Comparison of ENCODE assay signal across 24 cellular contexts in genomic region chr4:65671402-65671801, GRCh38. TPM values are rescaled to one million over a fixed set of nuclear protein-coding genes. Genes with fewer than 3 reads are reported as not detected.
A peak's percentile ranks its signal among the peaks of the same experiment; 100 is the strongest.
DNase-seq lines count a peak whose midpoint lies in the region; ATAC-seq and TF ChIP-seq lines count a peak whose summit lies in the region.
"Had no signal": no experiment of that assay in that cellular context is flagged by ENCODE, and none has a peak within 500 bp of the region (broad histone marks: within the 10 kb centered on the region; RNA-seq: fewer than 3 reads in every experiment).

No MANE protein-coding gene starts in this region.

- H3K27ac Mint-ChIP-seq in GM23338: no peak overlapping the region
- H3K27ac Mint-ChIP-seq in activated CD4-positive, alpha-beta T cell treated with anti-CD3 and anti-CD28 coated beads for 36 hours: no peak overlapping the region
- H3K27ac Mint-ChIP-seq: activated CD8-positive, alpha-beta T cell treated with anti-CD3 and anti-CD28 coated beads, Interleukin-2, amount 10 ng/mL, durations not matched to agents 7 days and 5 days; activated naive CD4-positive, alpha-beta T cell treated with anti-CD3 and anti-CD28 coated beads, Interleukin-2, amount 50 U/mL, for 72 hours; activated T-helper 2 cell treated with anti-CD3 and anti-CD28 coated beads, Interferon-gamma antibody, Interleukin-2, Interleukin-4, amounts not matched to agents 10 μg/mL and 5 μg/mL and 100 μg/mL, durations not matched to agents 14 hours and 24 hours and 36 hours; naive B cell; T-helper 17 cell had no signal

- H3K36me3 ChIP-seq in GM23338 (ENCODE audit: insufficient read depth) (no peaks in the 10 kb centered on the region), PC-3 (ENCODE audit: low read depth, low read length) (no peaks in the 10 kb centered on the region), osteoblast (ENCODE audit: insufficient read depth, low read length) (no peaks in the 10 kb centered on the region)
- H3K36me3 ChIP-seq: BLaER1 treated with 17β-estradiol and CSF1 and Interleukin-3, amounts not matched to agents 10 nM and 100 nM; pancreas had no signal

- ATAC-seq in GM23338: no peak
- ATAC-seq in PC-3: no peak
- ATAC-seq in HG03439 (IDR thresholded peaks at IDR 0.05; ENCODE audit: unreplicated experiment): no peak
- ATAC-seq in activated CD4-positive, alpha-beta T cell treated with anti-CD3 and anti-CD28 coated beads for 36 hours: no peak
- no peak for ATAC-seq in GM18861 (IDR thresholded peaks at IDR 0.05; ENCODE audit: unreplicated experiment)
- ATAC-seq: activated CD8-positive, alpha-beta T cell treated with anti-CD3 and anti-CD28 coated beads, Interleukin-2, amount 10 ng/mL, durations not matched to agents 7 days and 5 days; activated naive CD4-positive, alpha-beta T cell treated with anti-CD3 and anti-CD28 coated beads, Interleukin-2, amount 50 U/mL, for 72 hours; T-helper 17 cell had no signal

- H3K4me1 ChIP-seq in GM23338 (ENCODE audit: insufficient read depth) (peaks cover 28% of the 10 kb centered on the region), PC-3 (ENCODE audit: insufficient read depth, low read length) (peaks cover 35% of the 10 kb centered on the region), osteoblast (ENCODE audit: insufficient read depth, low read length) (peaks cover 22% of the 10 kb centered on the region)
- H3K4me1 ChIP-seq: BLaER1 treated with 17β-estradiol and CSF1 and Interleukin-3, amounts not matched to agents 10 nM and 100 nM had no signal

- H3K4me2 ChIP-seq in GM23338 (peak overlapping the region; percentile 91), PC-3 (ENCODE audit: low read length) (peak overlapping the region; percentile 95), osteoblast (ENCODE audit: insufficient read depth, low read length) (peak overlapping the region; percentile 93)
- H3K4me2 ChIP-seq: BLaER1 treated with 17β-estradiol and CSF1 and Interleukin-3, amounts not matched to agents 10 nM and 100 nM had no signal

- peaks cover 5% of the 10 kb centered on the region; the same call in 1 of the 2 replicates for H4K20me1 ChIP-seq in GM23338 (replicated peaks; ENCODE audit: insufficient read depth)
- no peaks in the 10 kb centered on the region for H4K20me1 ChIP-seq in PC-3 (ENCODE audit: low read length)
- no peaks in the 10 kb centered on the region for H4K20me1 ChIP-seq in osteoblast (ENCODE audit: insufficient read depth, low read length)
- H4K20me1 ChIP-seq: BLaER1 treated with 17β-estradiol and CSF1 and Interleukin-3, amounts not matched to agents 10 nM and 100 nM had no signal

- POLR2A ChIA-PET in PC-3 (lab: Charles Lee; ENCODE audit: unreplicated experiment): no interaction called here
- POLR2A ChIA-PET in activated CD4-positive, alpha-beta T cell treated with anti-CD3 and anti-CD28 coated beads for 36 hours (lab: Charles Lee): no interaction called here

- H3K9ac ChIP-seq in PC-3 (ENCODE audit: low read length): no peak overlapping the region
- H3K9ac ChIP-seq: BLaER1 treated with 17β-estradiol and CSF1 and Interleukin-3, amounts not matched to agents 10 nM and 100 nM had no signal

- H3K4me3 ChIP-seq in GM23338: peak overlapping the region; percentile 65
- peak overlapping the region; percentile 70 for H3K4me3 ChIP-seq in PC-3 (ENCODE audit: low read length)
- H3K4me3 ChIP-seq in fibroblast of the aortic adventitia (ENCODE audit: low read depth, low read length): peak overlapping the region; percentile 80
- H3K4me3 ChIP-seq in osteoblast (ENCODE audit: insufficient read depth, low read length): no peak overlapping the region
- H3K4me3 ChIP-seq: BLaER1 treated with 17β-estradiol and CSF1 and Interleukin-3, amounts not matched to agents 10 nM and 100 nM had no signal

- H3F3A ChIP-seq in GM23338 (replicated peaks; ENCODE audit: low read depth): peaks cover 3% of the 10 kb centered on the region; the same call in 1 of the 2 replicates
- no peaks in the 10 kb centered on the region for H3F3A ChIP-seq in PC-3 (ENCODE audit: low read length, unreplicated experiment)

- H3K9me3 ChIP-seq in PC-3 (ENCODE audit: low read length) (no peaks in the 10 kb centered on the region), osteoblast (ENCODE audit: low read depth, low read length) (no peaks in the 10 kb centered on the region)
- H3K9me3 ChIP-seq: pancreas had no signal

- H3K79me2 ChIP-seq in GM23338 (replicated peaks; ENCODE audit: insufficient read depth): no peaks in the 10 kb centered on the region
- H3K79me2 ChIP-seq in PC-3 (ENCODE audit: low read length): no peaks in the 10 kb centered on the region
- H3K79me2 ChIP-seq in osteoblast (ENCODE audit: insufficient read depth, low read length): peaks cover 19% of the 10 kb centered on the region

- no peak overlapping the region for H2AFZ ChIP-seq in GM23338
- no peak overlapping the region for H2AFZ ChIP-seq in PC-3 (ENCODE audit: low read length)
- no peak overlapping the region for H2AFZ ChIP-seq in osteoblast (ENCODE audit: low read length)

- TF ChIP-seq CTCF in GM23338 (conservative IDR thresholded peaks at IDR 0.05; ENCODE audit: low read depth in 2 of 2): no peak
- TF ChIP-seq CTCF in PC-3 (conservative IDR thresholded peaks at IDR 0.05; ENCODE audit: low read depth, low read length): no peak
- TF ChIP-seq CTCF in fibroblast of the aortic adventitia (IDR thresholded peaks at IDR 0.05; ENCODE audit: insufficient read depth, low read length): no peak
- TF ChIP-seq CTCF in osteoblast (IDR thresholded peaks at IDR 0.05; ENCODE audit: extremely low read depth, low read depth, low read length): no peak

- peak overlapping the region; percentile 76; the same call in 2 of the 3 replicates for H3K4me3 Mint-ChIP-seq in GM23338
- no peak overlapping the region for H3K4me3 Mint-ChIP-seq in activated CD4-positive, alpha-beta T cell treated with anti-CD3 and anti-CD28 coated beads for 36 hours
- H3K4me3 Mint-ChIP-seq: activated CD8-positive, alpha-beta T cell treated with anti-CD3 and anti-CD28 coated beads, Interleukin-2, amount 10 ng/mL, durations not matched to agents 7 days and 5 days; naive B cell; T-helper 17 cell had no signal

- H3K9me2 ChIP-seq in GM23338 (ENCODE audit: insufficient read depth): no peaks in the 10 kb centered on the region
- H3K9me2 ChIP-seq in PC-3 (replicated peaks; ENCODE audit: low read length): no peaks in the 10 kb centered on the region

- intact Hi-C loops in PC-3 (cut with micrococcal nuclease): loop anchor here (1.0 to 5.0 kb wide), 7 partner anchors 10 to 426 kb away; no protein-coding TSS in a partner anchor
- intact Hi-C loops in activated CD4-positive, alpha-beta T cell treated with anti-CD3 and anti-CD28 coated beads for 36 hours (cut with DNase I, micrococcal nuclease): no loop called here

- no peaks in the 10 kb centered on the region for H3K9me3 Mint-ChIP-seq in GM23338
- peaks cover 4% of the 10 kb centered on the region for H3K9me3 Mint-ChIP-seq in activated CD4-positive, alpha-beta T cell treated with anti-CD3 and anti-CD28 coated beads for 36 hours (ENCODE audit: low read depth)
- H3K9me3 Mint-ChIP-seq: activated T-helper 2 cell treated with anti-CD3 and anti-CD28 coated beads, Interferon-gamma antibody, Interleukin-2, Interleukin-4, amounts not matched to agents 10 μg/mL and 5 μg/mL and 100 μg/mL, durations not matched to agents 14 hours and 24 hours and 36 hours had no signal

- H3K27me3 ChIP-seq in GM23338 (ENCODE audit: insufficient read depth): peaks cover 80% of the 10 kb centered on the region
- peaks cover 21% of the 10 kb centered on the region for H3K27me3 ChIP-seq in PC-3 (ENCODE audit: low read length)
- peaks cover 20% of the 10 kb centered on the region for H3K27me3 ChIP-seq in osteoblast (ENCODE audit: insufficient read depth, low read length)
- H3K27me3 ChIP-seq: BLaER1 treated with 17β-estradiol and CSF1 and Interleukin-3, amounts not matched to agents 10 nM and 100 nM had no signal

- peaks cover 62% of the 10 kb centered on the region for H3K27me3 Mint-ChIP-seq in GM23338 (ENCODE audit: insufficient read depth, low read depth, poor library complexity)
- H3K27me3 Mint-ChIP-seq in activated CD4-positive, alpha-beta T cell treated with anti-CD3 and anti-CD28 coated beads for 36 hours: peaks cover 35% of the 10 kb centered on the region

- H3K36me3 Mint-ChIP-seq in GM23338 (ENCODE audit: low read depth): no peaks in the 10 kb centered on the region; the same call in 2 of the 3 replicates
- no peaks in the 10 kb centered on the region for H3K36me3 Mint-ChIP-seq in activated CD4-positive, alpha-beta T cell treated with anti-CD3 and anti-CD28 coated beads for 36 hours (ENCODE audit: low read depth)

- BruUV-seq in PC-3 (replicated peaks; lab: Mats Ljungman, UMichigan): no TSS peak

- peaks cover 22% of the 10 kb centered on the region for H3K4me1 Mint-ChIP-seq in GM23338
- peaks cover 8% of the 10 kb centered on the region for H3K4me1 Mint-ChIP-seq in activated CD4-positive, alpha-beta T cell treated with anti-CD3 and anti-CD28 coated beads for 36 hours

- CTCF ChIA-PET in PC-3 (lab: Charles Lee): interaction anchor here (0.6 to 1.7 kb wide), 2 partner anchors 157 to 259 kb away, joined by 4 to 9 read pairs; no protein-coding TSS in a partner anchor
- CTCF ChIA-PET in activated CD4-positive, alpha-beta T cell treated with anti-CD3 and anti-CD28 coated beads for 36 hours (lab: Charles Lee): no interaction called here

- DNase-seq in GM23338 (ENCODE audit: low spot score): no peak
- peak; percentile 45 for DNase-seq in PC-3
- DNase-seq in fibroblast of the aortic adventitia (ENCODE audit: low read depth): no peak
- no peak for DNase-seq in osteoblast (ENCODE audit: insufficient read length, low spot score, missing footprints)
- DNase-seq in activated CD4-positive, alpha-beta T cell treated with anti-CD3 and anti-CD28 coated beads for 36 hours: no peak
- DNase-seq in NCI-H524 (lab: John Stamatoyannopoulos, UW): no peak
- DNase-seq: activated CD4-positive, CD25-positive, alpha-beta regulatory T cell treated with anti-CD3 and anti-CD28 coated beads, Interleukin-2, amount 50 U/mL, for 72 hours; activated CD8-positive, alpha-beta T cell treated with anti-CD3 and anti-CD28 coated beads, Interleukin-2, amount 10 ng/mL, durations not matched to agents 7 days and 5 days; DMS79 treated with DMSO at 0.1 percent for 48 hours; islet precursor cell; left ventricle myocardium superior; naive B cell; NCI-H2029; stimulated activated CD4-positive, alpha-beta T cell treated with anti-CD3 and anti-CD28 coated beads, Interleukin-2, amount 100 ng/mL, for 48 hours; T-helper 17 cell; trophoblast cell had no signal

- H3K27ac ChIP-seq in GM23338 (ENCODE audit: low read depth) (no peak overlapping the region), PC-3 (ENCODE audit: low read length) (no peak overlapping the region), osteoblast (ENCODE audit: low read depth, low read length) (no peak overlapping the region)
- H3K27ac ChIP-seq: BLaER1 treated with 17β-estradiol and CSF1 and Interleukin-3, amounts not matched to agents 10 nM and 100 nM; pancreas had no signal

TF ChIP-seq in GM23338, 12 proteins besides CTCF, POLR2A, EP300 and RAD21 (continues in another document):
- no peak for TF ChIP-seq STAT1 (IDR thresholded peaks at IDR 0.05; ENCODE audit: unreplicated experiment)

RNA-seq across cellular contexts. Expression of gene EPHA5, which starts 1.1 kb away (rescaled TPM):
- 0.12 and 0.24 TPM in 2 replicates for total RNA-seq in GM23338 (2014; rRNA removed; shearing (Covaris generic))
- polyA plus RNA-seq in GM23338 (2016; fragmentation: Nextera tagmentation; extraction: Ambion mirVana): 0.05 and 0.07 TPM in 2 replicates
- total RNA-seq in PC-3 (2014; rRNA removed) (2.0 and 2.2 TPM in 2 replicates), fibroblast of the aortic adventitia (ENCODE audit: low replicate concordance) (30.2 and 50.2 TPM in 2 replicates), osteoblast (0.59 and 0.72 TPM in 2 replicates)
- not detected for total RNA-seq in activated CD4-positive, alpha-beta T cell treated with anti-CD3 and anti-CD28 coated beads for 36 hours
- total RNA-seq: activated CD8-positive, alpha-beta T cell treated with anti-CD3 and anti-CD28 coated beads, Interleukin-2, amount 10 ng/mL, durations not matched to agents 7 days and 5 days; activated naive CD4-positive, alpha-beta T cell treated with anti-CD3 and anti-CD28 coated beads, Interleukin-2, amount 50 U/mL, for 72 hours; activated T-helper 2 cell treated with anti-CD3 and anti-CD28 coated beads, Interferon-gamma antibody, Interleukin-2, Interleukin-4, amounts not matched to agents 10 μg/mL and 5 μg/mL and 100 μg/mL, durations not matched to agents 14 hours and 24 hours and 36 hours; dermis microvascular lymphatic vessel endothelial cell; T-helper 17 cell had no signal
- polyA plus RNA-seq: aorta had no signal
